In genomic region chr5:126490167-126490937, GRCh38 we compare ENCODE assay signal across 2 cellular contexts.
TF ChIP-seq lines count a peak whose summit lies in the region.

No MANE protein-coding gene starts in this region.

TF ChIP-seq in HepG2, 621 proteins besides CTCF, POLR2A, EP300 and RAD21 (continued from another document):
- TF ChIP-seq ZNF414 (CRISPR knock-in tag; IDR thresholded peaks at IDR 0.05) (no peak), HNRNPH1 (optimal IDR thresholded peaks at IDR 0.05; ENCODE audit: low read depth, low read length) (no peak), RBAK (CRISPR knock-in tag; IDR thresholded peaks at IDR 0.05) (no peak), CCAR2 (optimal IDR thresholded peaks at IDR 0.05; ENCODE audit: low read depth, low read length) (no peak)

TF ChIP-seq in GM12878, 131 proteins besides CTCF, POLR2A, EP300 and RAD21 (continued from another document):
- TF ChIP-seq ZBTB4 (CRISPR knock-in tag; IDR thresholded peaks at IDR 0.05) (no peak), USF2 (IDR thresholded peaks at IDR 0.05; ENCODE audit: borderline replicate concordance, low read depth, low read length) (no peak), SIN3A (IDR thresholded peaks at IDR 0.05; ENCODE audit: low read depth, low read length) (no peak)
